Comparison of ENCODE assay signal across 24 cellular contexts in the genomic region with DNA sequence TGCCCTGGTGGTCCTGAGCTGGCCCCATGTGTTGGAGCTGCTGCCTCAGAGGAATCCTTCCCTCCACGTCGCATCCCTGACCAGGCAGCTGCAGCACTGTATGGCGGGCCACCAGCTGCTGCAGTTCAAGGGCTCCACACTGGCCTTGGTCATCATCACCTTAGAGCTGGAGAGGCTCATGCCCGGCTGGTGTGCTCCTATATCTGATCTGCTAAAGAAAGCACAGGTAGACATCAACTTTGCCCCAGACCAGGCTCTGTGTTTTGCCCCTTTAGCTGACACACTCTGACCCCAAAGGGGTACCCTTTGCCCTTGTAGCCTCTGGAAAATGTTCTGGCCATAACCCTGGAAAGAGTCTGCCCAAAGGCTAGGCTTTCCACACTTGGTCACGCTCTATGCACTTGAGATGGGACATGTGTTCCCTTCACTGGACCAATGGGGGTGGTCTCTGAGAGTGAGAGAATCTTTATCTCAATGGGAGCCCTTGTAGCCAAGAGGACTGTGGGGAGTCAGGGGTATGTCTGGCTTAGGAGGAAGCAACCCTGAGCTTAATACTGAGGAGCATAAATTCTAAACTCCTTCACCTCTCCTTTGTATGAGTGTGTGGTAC. TPM values are rescaled to one million over a fixed set of nuclear protein-coding genes. Genes with fewer than 3 reads are reported as not detected.
DNase-seq lines count a peak whose midpoint lies in the region; ATAC-seq and TF ChIP-seq lines count a peak whose summit lies in the region.
"Had no signal": no experiment of that assay in that cellular context is flagged by ENCODE, and none has a peak within 500 bp of the region (broad histone marks: within the 10 kb centered on the region; RNA-seq: fewer than 3 reads in every experiment).

No MANE protein-coding gene starts in this region.

- no peaks in the 10 kb centered on the region for H3K9me3 Mint-ChIP-seq in activated naive CD8-positive, alpha-beta T cell treated with anti-CD3 and anti-CD28 coated beads for 36 hours
- no peaks in the 10 kb centered on the region for H3K9me3 Mint-ChIP-seq in stimulated activated effector memory CD8-positive, alpha-beta T cell treated with anti-CD3 and anti-CD28 coated beads, Interleukin-12 subunit alpha, Interleukin-12 subunit beta, amount 100 ng/mL, for 72 hours
- H3K9me3 Mint-ChIP-seq: activated naive CD8-positive, alpha-beta T cell treated with anti-CD3 and anti-CD28 coated beads, Interleukin-2, amount 10 ng/mL, durations not matched to agents 7 days and 5 days; brain; GM23338; nephron progenitor cell had no signal

- H3K27me3 Mint-ChIP-seq in activated naive CD8-positive, alpha-beta T cell treated with anti-CD3 and anti-CD28 coated beads for 36 hours = no peaks in the 10 kb centered on the region
- H3K27me3 Mint-ChIP-seq: activated naive CD8-positive, alpha-beta T cell treated with anti-CD3 and anti-CD28 coated beads, Interleukin-2, amount 10 ng/mL, durations not matched to agents 7 days and 5 days had no signal

- TF ChIP-seq CTCF in GM10248 (IDR thresholded peaks at IDR 0.05; ENCODE audit: control extremely low read depth, extremely low read depth, low read depth, missing control alignments) (no peak), testis (IDR thresholded peaks at IDR 0.05) (no peak)

- ATAC-seq in stimulated activated effector memory CD8-positive, alpha-beta T cell treated with anti-CD3 and anti-CD28 coated beads, Interleukin-12 subunit alpha, Interleukin-12 subunit beta, amount 100 ng/mL, for 72 hours = no peak
- no peak for ATAC-seq in HG02610 (IDR thresholded peaks at IDR 0.05; ENCODE audit: unreplicated experiment)
- ATAC-seq: GM23338, left lung had no signal

- no peak overlapping the region for H3K4me3 Mint-ChIP-seq in activated naive CD8-positive, alpha-beta T cell treated with anti-CD3 and anti-CD28 coated beads for 36 hours
- no peak overlapping the region for H3K4me3 Mint-ChIP-seq in stimulated activated effector memory CD8-positive, alpha-beta T cell treated with anti-CD3 and anti-CD28 coated beads, Interleukin-12 subunit alpha, Interleukin-12 subunit beta, amount 100 ng/mL, for 72 hours
- H3K4me3 Mint-ChIP-seq: activated naive CD8-positive, alpha-beta T cell treated with anti-CD3 and anti-CD28 coated beads, Interleukin-2, amount 10 ng/mL, durations not matched to agents 7 days and 5 days; brain; CD14-positive monocyte; GM23338; nephron progenitor cell had no signal

- H3K27me3 ChIP-seq in testis = no peaks in the 10 kb centered on the region

- CTCF ChIA-PET in GM10248 (lab: Yijun Ruan, JAX) = interaction anchor here (0.8 to 9.2 kb wide), 5 partner anchors 9 to 71 kb away, joined by 3 to 82 read pairs (median 3); partner anchors contain the start of genes KIF3A and SEPTIN8

- no peaks in the 10 kb centered on the region for H3K9me3 ChIP-seq in testis
- H3K9me3 ChIP-seq: left lung, spleen, suprapubic skin had no signal

- peaks cover 3% of the 10 kb centered on the region for H3K4me1 ChIP-seq in testis

- H3K4me1 Mint-ChIP-seq in activated naive CD8-positive, alpha-beta T cell treated with anti-CD3 and anti-CD28 coated beads for 36 hours = peaks cover 42% of the 10 kb centered on the region
- H3K4me1 Mint-ChIP-seq in stimulated activated effector memory CD8-positive, alpha-beta T cell treated with anti-CD3 and anti-CD28 coated beads, Interleukin-12 subunit alpha, Interleukin-12 subunit beta, amount 100 ng/mL, for 72 hours = peaks cover 55% of the 10 kb centered on the region
- H3K4me1 Mint-ChIP-seq: CD14-positive monocyte had no signal

- H3K27ac Mint-ChIP-seq in activated naive CD8-positive, alpha-beta T cell treated with anti-CD3 and anti-CD28 coated beads for 36 hours = peak overlapping the region; percentile 83
- H3K27ac Mint-ChIP-seq in stimulated activated effector memory CD8-positive, alpha-beta T cell treated with anti-CD3 and anti-CD28 coated beads, Interleukin-12 subunit alpha, Interleukin-12 subunit beta, amount 100 ng/mL, for 72 hours = peak overlapping the region; percentile 78
- H3K27ac Mint-ChIP-seq: activated naive CD8-positive, alpha-beta T cell treated with anti-CD3 and anti-CD28 coated beads, Interleukin-2, amount 10 ng/mL, durations not matched to agents 7 days and 5 days; brain; CD14-positive monocyte; GM23338; nephron progenitor cell had no signal

- POLR2A ChIA-PET in GM10248 (lab: Yijun Ruan, JAX) = interaction anchor here (0.8 kb wide), 1 partner anchor 33 kb away, joined by 3 read pairs; no protein-coding TSS in a partner anchor

- no peaks in the 10 kb centered on the region for H3K36me3 ChIP-seq in testis (ENCODE audit: low read depth, missing control alignments)
- H3K36me3 ChIP-seq: left lung had no signal

- intact Hi-C loops in testis (cut with DNase I; ENCODE audit: low total_unique reads) = no loop called here

- WGBS in testis, 2 donors = 76 to 97% methylated on average over 5 of the region's 5 CpGs

- no peak for TF ChIP-seq POLR2A in testis (IDR thresholded peaks at IDR 0.05)

- H3K4me3 ChIP-seq in testis = no peak overlapping the region
- H3K4me3 ChIP-seq: coronary artery, GM23338, left lung, spleen, suprapubic skin had no signal

- no peak overlapping the region for H3K27ac ChIP-seq in testis
- H3K27ac ChIP-seq: coronary artery, left lung, spleen, suprapubic skin had no signal

- DNase-seq in activated CD8-positive, alpha-beta memory T cell treated with anti-CD3 and anti-CD28 coated beads for 24 hours = peak; percentile 56
- no peak for DNase-seq in activated CD8-positive, alpha-beta memory T cell treated with anti-CD3 and anti-CD28 coated beads, Interleukin-2, amount 50 U/mL, for 4 hours
- DNase-seq in GM10248 (ENCODE audit: extremely low spot score) (peak; percentile 12), testis (no peak), NCI-H2029 (lab: John Stamatoyannopoulos, UW) (no peak)
- DNase-seq in activated naive CD8-positive, alpha-beta T cell treated with anti-CD3 and anti-CD28 coated beads for 36 hours = no peak
- DNase-seq in stimulated activated effector memory CD8-positive, alpha-beta T cell treated with anti-CD3 and anti-CD28 coated beads, Interleukin-12 subunit alpha, Interleukin-12 subunit beta, amount 100 ng/mL, for 72 hours (ENCODE audit: low spot score in 2 of 2) = no peak
- DNase-seq: activated naive CD8-positive, alpha-beta T cell treated with anti-CD3 and anti-CD28 coated beads, Interleukin-2, amount 10 ng/mL, durations not matched to agents 7 days and 5 days; DMS153; glutamatergic neuron; left lung; NCI-H1436; NCI-H524; nephron progenitor cell; spleen had no signal

- H3K36me3 Mint-ChIP-seq in activated naive CD8-positive, alpha-beta T cell treated with anti-CD3 and anti-CD28 coated beads for 36 hours = peaks cover 28% of the 10 kb centered on the region
- H3K36me3 Mint-ChIP-seq in stimulated activated effector memory CD8-positive, alpha-beta T cell treated with anti-CD3 and anti-CD28 coated beads, Interleukin-12 subunit alpha, Interleukin-12 subunit beta, amount 100 ng/mL, for 72 hours = peaks cover 38% of the 10 kb centered on the region
- H3K36me3 Mint-ChIP-seq: CD14-positive monocyte had no signal

RNA-seq across cellular contexts. Expression of gene CCNI2, which starts 4.8 kb away (rescaled TPM):
- total RNA-seq in activated naive CD8-positive, alpha-beta T cell treated with anti-CD3 and anti-CD28 coated beads for 36 hours = 1 to 10 TPM; 6.9 to 8.4 TPM
- total RNA-seq in testis = 1 to 10 TPM; 2.7 to 4.5 TPM
- 1.1 TPM for polyA plus RNA-seq in testis (ENCODE audit: insufficient read depth, low read depth, low replicate concordance)
- total RNA-seq: IMR-90, posterior vena cava, RPMI7951, suprapubic skin had no signal
- polyA plus RNA-seq: IMR-90 had no signal

RNA-seq across cellular contexts. Expression of gene KIF3A, which starts 14.7 kb away (rescaled TPM):
- total RNA-seq in activated naive CD8-positive, alpha-beta T cell treated with anti-CD3 and anti-CD28 coated beads for 36 hours = 10 to 100 TPM; 10.7 to 11.1 TPM
- total RNA-seq in testis = 10 to 100 TPM; 30.8 to 38.6 TPM
- 23.2 TPM for polyA plus RNA-seq in testis (ENCODE audit: insufficient read depth, low read depth, low replicate concordance)

RNA-seq across cellular contexts. Expression of gene SEPTIN8, which starts 25.0 kb away (rescaled TPM):
- 10 to 100 TPM; 21.2 to 22.2 TPM for total RNA-seq in activated naive CD8-positive, alpha-beta T cell treated with anti-CD3 and anti-CD28 coated beads for 36 hours
- total RNA-seq in testis = 10 to 100 TPM; 12.4 to 13.9 TPM
- polyA plus RNA-seq in testis (ENCODE audit: insufficient read depth, low read depth, low replicate concordance) = 16.4 TPM

Comparison
In these comparisons a context has a peak if more than half of its experiments do, and no peak if none do; other contexts are left out.
1. DNase-seq: peak in activated CD8-positive, alpha-beta memory T cell treated with anti-CD3 and anti-CD28 coated beads for 24 hours (single experiment) and GM10248 (single experiment); none in activated CD8-positive, alpha-beta memory T cell treated with anti-CD3 and anti-CD28 coated beads, Interleukin-2, amount 50 U/mL, for 4 hours (single experiment), activated naive CD8-positive, alpha-beta T cell treated with anti-CD3 and anti-CD28 coated beads for 36 hours (single experiment), stimulated activated effector memory CD8-positive, alpha-beta T cell treated with anti-CD3 and anti-CD28 coated beads, Interleukin-12 subunit alpha, Interleukin-12 subunit beta, amount 100 ng/mL, for 72 hours (0 of 2), testis (single experiment) and NCI-H2029 (single experiment).